In the genomic region with DNA sequence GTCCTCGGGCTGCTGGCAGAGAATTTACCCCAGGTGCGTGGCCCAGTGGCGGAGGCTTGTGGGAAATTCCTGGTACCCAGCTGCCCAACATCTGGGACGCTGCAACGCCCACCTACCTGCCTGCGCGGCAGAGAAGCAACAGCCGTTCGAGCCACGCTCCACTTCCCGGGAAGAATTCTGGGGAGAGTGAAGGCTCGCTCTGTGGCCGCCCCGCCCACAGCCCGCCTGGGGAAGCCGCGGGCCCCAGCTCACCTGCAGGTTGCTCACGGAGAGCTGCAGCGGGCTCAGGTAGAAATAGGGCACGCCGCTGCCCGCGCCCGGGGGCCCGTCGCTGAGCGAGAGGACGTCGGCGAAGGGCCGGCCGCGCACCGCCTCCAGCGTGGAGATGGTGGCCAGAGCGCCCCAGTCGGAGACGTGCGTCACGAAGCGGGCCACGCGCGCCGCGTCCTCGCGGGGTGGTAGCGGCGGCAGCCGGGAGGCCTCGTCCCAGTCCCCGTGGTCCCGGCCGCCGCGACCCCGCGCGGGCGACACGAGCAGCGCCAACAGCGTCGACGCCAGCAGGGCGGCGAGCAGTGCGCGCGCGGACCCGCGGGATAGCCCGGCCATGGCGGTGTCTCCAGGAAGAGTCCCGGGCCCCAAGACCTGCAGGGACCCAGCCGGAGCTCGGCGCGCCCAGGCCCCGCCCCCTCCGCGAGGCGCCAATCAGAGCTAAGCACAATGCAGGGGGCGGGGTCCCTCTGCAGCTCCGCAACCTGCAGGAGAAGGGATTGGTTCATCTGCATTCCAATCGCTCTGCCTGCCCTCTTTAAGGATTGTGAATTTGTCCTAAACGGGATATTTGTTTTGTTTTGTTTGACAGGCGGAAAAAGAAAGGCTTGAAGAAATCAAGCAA, we compare ENCODE assay signal across 8 cellular contexts. TPM values are rescaled to one million over a fixed set of nuclear protein-coding genes. Genes with fewer than 3 reads are reported as not detected.
DNase-seq lines count a peak whose midpoint lies in the region; ATAC-seq and TF ChIP-seq lines count a peak whose summit lies in the region.

A gene (minus strand): TSS at position 627 of the 892 bp plus-strand sequence.

- no peaks in the 10 kb centered on the region for H3K9me3 Mint-ChIP-seq in activated CD4-positive, alpha-beta T cell treated with anti-CD3 and anti-CD28 coated beads, Interleukin-2, amount 10 ng/mL, durations not matched to agents 24 days and 14 days

- H3K4me3 ChIP-seq in BJ (ENCODE audit: low read depth, low read length): peak within 1 kb of the TSS; percentile 67
- peak within 1 kb of the TSS; percentile 99 for H3K4me3 ChIP-seq in coronary artery

- H3K27me3 Mint-ChIP-seq in activated CD4-positive, alpha-beta T cell treated with anti-CD3 and anti-CD28 coated beads, Interleukin-2, amount 10 ng/mL, durations not matched to agents 24 days and 14 days: peaks cover 6% of the 10 kb centered on the region

- H3K27ac Mint-ChIP-seq in activated CD4-positive, alpha-beta T cell treated with anti-CD3 and anti-CD28 coated beads, Interleukin-2, amount 10 ng/mL, durations not matched to agents 24 days and 14 days: no peak within 1 kb of the TSS

- peak within 1 kb of the TSS; percentile 86 to 96 for H3K27ac ChIP-seq in coronary artery

- H3K4me3 Mint-ChIP-seq in activated CD4-positive, alpha-beta T cell treated with anti-CD3 and anti-CD28 coated beads, Interleukin-2, amount 10 ng/mL, durations not matched to agents 24 days and 14 days: peak within 1 kb of the TSS; percentile 88

- POLR2A ChIA-PET in BJ (lab: Charles Lee): interaction anchor here (0.9 kb wide), 1 partner anchor 9 kb away, joined by 3 read pairs; no protein-coding TSS in a partner anchor

- peaks cover 26% of the 10 kb centered on the region for H3K4me1 Mint-ChIP-seq in activated CD4-positive, alpha-beta T cell treated with anti-CD3 and anti-CD28 coated beads, Interleukin-2, amount 10 ng/mL, durations not matched to agents 24 days and 14 days

- DNase-seq in BJ (ENCODE audit: low read depth) (peak; percentile 55), NCI-H526 treated with DMSO at 0.1 percent for 48 hours (lab: John Stamatoyannopoulos, UW) (peak; percentile 97), coronary artery (ENCODE audit: low spot score) (peak; percentile 95), left colon (peak; percentile 95 to 96)
- peak; percentile 98 for DNase-seq in activated CD4-positive, alpha-beta T cell treated with anti-CD3 and anti-CD28 coated beads, Interleukin-2, amount 10 ng/mL, durations not matched to agents 24 days and 14 days
- peak; percentile 90 for DNase-seq in stimulated activated CD4-positive, alpha-beta T cell treated with anti-CD3 and anti-CD28 coated beads, Interleukin-1b, Interleukin-23, amount 100 ng/mL, for 48 hours

- TF ChIP-seq CTCF in BJ (IDR thresholded peaks at IDR 0.05; ENCODE audit: insufficient read depth, low read depth, low read length) (no peak), coronary artery (IDR thresholded peaks at IDR 0.05) (no peak)

- H3K36me3 ChIP-seq in BJ (ENCODE audit: control insufficient read depth, insufficient read depth, low read length): no peaks in the 10 kb centered on the region

- no peaks in the 10 kb centered on the region for H3K27me3 ChIP-seq in BJ (ENCODE audit: control insufficient read depth, insufficient read depth, low read length)

- CTCF ChIA-PET in BJ (lab: Yijun Ruan, JAX): interaction anchor here (0.6 to 3.7 kb wide), 11 partner anchors 9 to 247 kb away, joined by 3 to 26 read pairs (median 4); no protein-coding TSS in a partner anchor

- ATAC-seq in GM19324 (IDR thresholded peaks at IDR 0.05; ENCODE audit: low FRiP score, unreplicated experiment) (peak; percentile 97), HG03469 (IDR thresholded peaks at IDR 0.05; ENCODE audit: unreplicated experiment) (peak; percentile 84), left colon (peak; percentile 97)

- no peaks in the 10 kb centered on the region for H3K36me3 Mint-ChIP-seq in activated CD4-positive, alpha-beta T cell treated with anti-CD3 and anti-CD28 coated beads, Interleukin-2, amount 10 ng/mL, durations not matched to agents 24 days and 14 days (ENCODE audit: low read depth)

- intact Hi-C loops in activated CD4-positive, alpha-beta T cell treated with anti-CD3 and anti-CD28 coated beads, Interleukin-2, amount 10 ng/mL, durations not matched to agents 24 days and 14 days (cut with micrococcal nuclease): loop anchor here (1.0 to 5.0 kb wide), 5 partner anchors 36 to 1554 kb away; a partner anchor contains a TSS
- intact Hi-C loops in left colon (cut with DNase I, micrococcal nuclease): no loop called here

RNA-seq across cellular contexts. Expression of the gene that starts here (rescaled TPM):
- polyA plus RNA-seq in BJ (2011; rRNA removed): 27.5 and 54.5 TPM in 2 replicates
- polyA minus RNA-seq in BJ (2011; rRNA and poly(A)+ RNA removed): 3.3 and 5.6 TPM in 2 replicates
- 12.3 and 13.6 TPM in 2 replicates for total RNA-seq in activated CD4-positive, alpha-beta T cell treated with anti-CD3 and anti-CD28 coated beads, Interleukin-2, amount 10 ng/mL, durations not matched to agents 24 days and 14 days
- 10 to 100 TPM; 48.9 to 67.9 TPM for total RNA-seq in left colon

Comparison
In these comparisons a context has a peak if more than half of its experiments do, and no peak if none do; other contexts are left out.
1. Peak in every context shown above with its lines: DNase-seq, ATAC-seq, H3K4me3 ChIP-seq and H3K27ac ChIP-seq.